1 cellular context compared by ENCODE assay signal in genomic region chr15:68258684-68259083, GRCh38.
TF ChIP-seq lines count a peak whose summit lies in the region.

No MANE protein-coding gene starts in this region.

TF ChIP-seq in GM12878, 131 proteins besides CTCF, POLR2A, EP300 and RAD21:
- TF ChIP-seq HCFC1 (IDR thresholded peaks at IDR 0.05; ENCODE audit: low read length) (no peak), RB1 (IDR thresholded peaks at IDR 0.05; ENCODE audit: borderline replicate concordance) (no peak), RELA (IDR thresholded peaks at IDR 0.05; ENCODE audit: borderline replicate concordance, partially characterized antibody) (no peak), MTA3 (IDR thresholded peaks at IDR 0.05; ENCODE audit: borderline replicate concordance, low read length) (no peak), BMI1 (IDR thresholded peaks at IDR 0.05; ENCODE audit: borderline replicate concordance) (no peak), SUPT20H (IDR thresholded peaks at IDR 0.05; ENCODE audit: borderline replicate concordance, control insufficient read depth, low read depth, low read length) (no peak), NR2F1 (conservative IDR thresholded peaks at IDR 0.05) (no peak), PBX3 (IDR thresholded peaks at IDR 0.05; ENCODE audit: insufficient replicate concordance, low read depth, low read length) (no peak), PAX5 (IDR thresholded peaks at IDR 0.05; ENCODE audit: borderline replicate concordance, low read depth, low read length) (no peak), USF1 (IDR thresholded peaks at IDR 0.05; ENCODE audit: borderline replicate concordance, extremely low read length, insufficient read depth, low read depth, low read length) (no peak)
TF ChIP-seq in GM12878: peak in this region for 0.
